ENCODE assay signal across 20 cellular contexts in the genomic region with DNA sequence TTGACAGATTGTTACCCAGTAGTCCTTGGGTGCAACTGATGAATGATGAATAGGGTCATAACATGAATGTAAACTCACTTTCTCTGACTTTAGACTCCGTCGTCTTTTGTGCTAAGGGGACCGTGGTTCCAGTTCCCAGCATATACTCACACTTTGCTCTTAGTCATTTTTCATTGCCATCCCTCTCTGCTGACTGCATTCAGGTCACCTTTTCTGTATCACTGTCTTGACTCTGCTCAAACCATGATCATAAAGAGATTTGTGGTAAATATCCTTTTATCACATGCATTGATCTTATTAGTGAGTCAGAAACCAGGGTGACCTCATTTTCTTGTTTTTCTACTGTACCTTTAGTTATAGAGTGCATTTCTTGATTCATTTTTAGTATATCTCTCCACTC.
DNase-seq lines count a peak whose midpoint lies in the region; ATAC-seq and TF ChIP-seq lines count a peak whose summit lies in the region.
"Had no signal": no experiment of that assay in that cellular context is flagged by ENCODE, and none has a peak within 500 bp of the region (broad histone marks: within the 10 kb centered on the region; RNA-seq: fewer than 3 reads in every experiment).

No MANE protein-coding gene starts in this region.

- POLR2A ChIA-PET in activated CD4-positive, alpha-beta memory T cell treated with anti-CD3 and anti-CD28 coated beads, Interleukin-2, amount 10 ng/mL, durations not matched to agents 7 days and 5 days (lab: Charles Lee) = interaction anchor here (0.9 kb wide), 2 partner anchors 12 to 15 kb away, joined by 3 read pairs; no protein-coding TSS in a partner anchor
- POLR2A ChIA-PET in naive thymus-derived CD4-positive, alpha-beta T cell (lab: Charles Lee) = no interaction called here

- H3K27me3 ChIP-seq in DND-41 (ENCODE audit: insufficient read depth, low read length, poor library complexity) = no peaks in the 10 kb centered on the region
- H3K27me3 ChIP-seq in naive thymus-derived CD4-positive, alpha-beta T cell (ENCODE audit: control insufficient read depth in 2 of 2, insufficient read depth in 2 of 2, low read length in 2 of 2) = no peaks in the 10 kb centered on the region
- H3K27me3 ChIP-seq: esophagus squamous epithelium, gastroesophageal sphincter had no signal

- H4K20me1 ChIP-seq in DND-41 (ENCODE audit: insufficient read depth, low read length) = no peaks in the 10 kb centered on the region

- H3K27me3 Mint-ChIP-seq in activated CD8-positive, alpha-beta memory T cell treated with anti-CD3 and anti-CD28 coated beads, Interleukin-2, amount 10 ng/mL, durations not matched to agents 7 days and 5 days = no peaks in the 10 kb centered on the region
- H3K27me3 Mint-ChIP-seq in activated CD4-positive, alpha-beta memory T cell treated with anti-CD3 and anti-CD28 coated beads, Interleukin-2, amount 10 ng/mL, durations not matched to agents 7 days and 5 days = peaks cover 2% of the 10 kb centered on the region
- peaks cover 4 to 17% (median 12%) of the 10 kb centered on the region in 5 donors for H3K27me3 Mint-ChIP-seq in naive thymus-derived CD4-positive, alpha-beta T cell

- no peak for TF ChIP-seq CTCF in DND-41 (IDR thresholded peaks at IDR 0.05; ENCODE audit: borderline replicate concordance, extremely low read depth, low read length, poor library complexity, severe bottlenecking)

- H3K79me2 ChIP-seq in DND-41 (ENCODE audit: insufficient read depth, low read length) = no peaks in the 10 kb centered on the region

- H3K9ac ChIP-seq in DND-41 (ENCODE audit: low read depth, low read length) = no peak overlapping the region

- no peak overlapping the region for H3K27ac Mint-ChIP-seq in activated CD8-positive, alpha-beta memory T cell treated with anti-CD3 and anti-CD28 coated beads, Interleukin-2, amount 10 ng/mL, durations not matched to agents 7 days and 5 days
- no peak overlapping the region for H3K27ac Mint-ChIP-seq in activated CD4-positive, alpha-beta memory T cell treated with anti-CD3 and anti-CD28 coated beads, Interleukin-2, amount 10 ng/mL, durations not matched to agents 7 days and 5 days
- H3K27ac Mint-ChIP-seq in naive thymus-derived CD4-positive, alpha-beta T cell = peak overlapping the region in 1 of 9 donors; percentile 44
- H3K27ac Mint-ChIP-seq: stimulated activated naive B cell treated with anti-CD40 and anti-IgM and Interleukin-4, amounts not matched to agents 10 μg/mL and 1 μg/mL and 100 μg/mL, for 72 hours had no signal

- H3K4me2 ChIP-seq in DND-41 (ENCODE audit: insufficient read depth, low read length) = no peak overlapping the region

- intact Hi-C loops in naive thymus-derived CD4-positive, alpha-beta T cell (cut with micrococcal nuclease) = no loop called here

- H3K9me3 ChIP-seq in DND-41 (ENCODE audit: insufficient read depth, low read length, severe bottlenecking) = no peaks in the 10 kb centered on the region
- H3K9me3 ChIP-seq in naive thymus-derived CD4-positive, alpha-beta T cell (ENCODE audit: control insufficient read depth in 2 of 3, low read length in 3 of 3) = no peaks in the 10 kb centered on the region
- H3K9me3 ChIP-seq: esophagus squamous epithelium had no signal

- ATAC-seq in activated CD8-positive, alpha-beta memory T cell treated with anti-CD3 and anti-CD28 coated beads, Interleukin-2, amount 10 ng/mL, durations not matched to agents 7 days and 5 days = peak; percentile 81
- ATAC-seq in DND-41 (ENCODE audit: insufficient read depth, low read depth) (0 out of 3 replicates have a peak, but pooled peaks have one; percentile 24), GM19395 (IDR thresholded peaks at IDR 0.05; ENCODE audit: unreplicated experiment) (no peak), GM19035 (IDR thresholded peaks at IDR 0.05; ENCODE audit: unreplicated experiment) (no peak)
- peak; percentile 14 for ATAC-seq in naive thymus-derived CD4-positive, alpha-beta T cell
- ATAC-seq: gastroesophageal sphincter; stimulated activated naive B cell treated with anti-CD40 and anti-IgM and Interleukin-4, amounts not matched to agents 10 μg/mL and 1 μg/mL and 100 μg/mL, for 72 hours had no signal

- H3K4me3 ChIP-seq in DND-41 (ENCODE audit: low read depth in 1 of 2, low read length in 2 of 2) = no peak overlapping the region
- H3K4me3 ChIP-seq in naive thymus-derived CD4-positive, alpha-beta T cell (ENCODE audit: low read length) = no peak overlapping the region
- H3K4me3 ChIP-seq: esophagus squamous epithelium, gastroesophageal sphincter had no signal

- CTCF ChIA-PET in activated CD8-positive, alpha-beta memory T cell treated with anti-CD3 and anti-CD28 coated beads, Interleukin-2, amount 10 ng/mL, durations not matched to agents 7 days and 5 days (lab: Charles Lee) = interaction anchor here (0.7 kb wide), 1 partner anchor 40 kb away, joined by 6 read pairs; no protein-coding TSS in a partner anchor
- CTCF ChIA-PET in activated CD4-positive, alpha-beta memory T cell treated with anti-CD3 and anti-CD28 coated beads, Interleukin-2, amount 10 ng/mL, durations not matched to agents 7 days and 5 days (lab: Charles Lee) = no interaction called here
- CTCF ChIA-PET in naive thymus-derived CD4-positive, alpha-beta T cell (lab: Charles Lee) = no interaction called here

- no peak overlapping the region for H3K4me3 Mint-ChIP-seq in activated CD8-positive, alpha-beta memory T cell treated with anti-CD3 and anti-CD28 coated beads, Interleukin-2, amount 10 ng/mL, durations not matched to agents 7 days and 5 days
- H3K4me3 Mint-ChIP-seq in activated CD4-positive, alpha-beta memory T cell treated with anti-CD3 and anti-CD28 coated beads, Interleukin-2, amount 10 ng/mL, durations not matched to agents 7 days and 5 days = no peak overlapping the region
- no peak overlapping the region for H3K4me3 Mint-ChIP-seq in naive thymus-derived CD4-positive, alpha-beta T cell
- H3K4me3 Mint-ChIP-seq: stimulated activated naive B cell treated with anti-CD40 and anti-IgM and Interleukin-4, amounts not matched to agents 10 μg/mL and 1 μg/mL and 100 μg/mL, for 72 hours had no signal

- H3K36me3 Mint-ChIP-seq in activated CD8-positive, alpha-beta memory T cell treated with anti-CD3 and anti-CD28 coated beads, Interleukin-2, amount 10 ng/mL, durations not matched to agents 7 days and 5 days = peaks cover 12% of the 10 kb centered on the region
- peaks cover 7% of the 10 kb centered on the region for H3K36me3 Mint-ChIP-seq in activated CD4-positive, alpha-beta memory T cell treated with anti-CD3 and anti-CD28 coated beads, Interleukin-2, amount 10 ng/mL, durations not matched to agents 7 days and 5 days (ENCODE audit: low read depth)
- H3K36me3 Mint-ChIP-seq in naive thymus-derived CD4-positive, alpha-beta T cell = peaks cover 0 to 15% (median 0%) of the 10 kb centered on the region in 5 donors
- H3K36me3 Mint-ChIP-seq: stimulated activated naive B cell treated with anti-CD40 and anti-IgM and Interleukin-4, amounts not matched to agents 10 μg/mL and 1 μg/mL and 100 μg/mL, for 72 hours had no signal

- peaks cover 3% of the 10 kb centered on the region for H3K9me3 Mint-ChIP-seq in activated CD8-positive, alpha-beta memory T cell treated with anti-CD3 and anti-CD28 coated beads, Interleukin-2, amount 10 ng/mL, durations not matched to agents 7 days and 5 days (ENCODE audit: low read depth)
- peaks cover 3% of the 10 kb centered on the region for H3K9me3 Mint-ChIP-seq in activated CD4-positive, alpha-beta memory T cell treated with anti-CD3 and anti-CD28 coated beads, Interleukin-2, amount 10 ng/mL, durations not matched to agents 7 days and 5 days
- H3K9me3 Mint-ChIP-seq in naive thymus-derived CD4-positive, alpha-beta T cell = peaks cover 0 to 2% (median 0%) of the 10 kb centered on the region in 11 donors
- H3K9me3 Mint-ChIP-seq: stimulated activated naive B cell treated with anti-CD40 and anti-IgM and Interleukin-4, amounts not matched to agents 10 μg/mL and 1 μg/mL and 100 μg/mL, for 72 hours had no signal

- no peak overlapping the region for H3K27ac ChIP-seq in DND-41 (ENCODE audit: low read length)
- H3K27ac ChIP-seq in naive thymus-derived CD4-positive, alpha-beta T cell (ENCODE audit: low read depth, low read length) = no peak overlapping the region
- H3K27ac ChIP-seq: esophagus squamous epithelium, gastroesophageal sphincter had no signal

- no peaks in the 10 kb centered on the region for H3K4me1 ChIP-seq in DND-41 (ENCODE audit: insufficient read depth, low read length)
- no peaks in the 10 kb centered on the region for H3K4me1 ChIP-seq in naive thymus-derived CD4-positive, alpha-beta T cell (ENCODE audit: control insufficient read depth in 2 of 2, insufficient read depth in 2 of 2, low read length in 2 of 2)
- H3K4me1 ChIP-seq: gastroesophageal sphincter had no signal

- H3K4me1 Mint-ChIP-seq in activated CD8-positive, alpha-beta memory T cell treated with anti-CD3 and anti-CD28 coated beads, Interleukin-2, amount 10 ng/mL, durations not matched to agents 7 days and 5 days = peaks cover 17% of the 10 kb centered on the region
- peaks cover 25% of the 10 kb centered on the region for H3K4me1 Mint-ChIP-seq in activated CD4-positive, alpha-beta memory T cell treated with anti-CD3 and anti-CD28 coated beads, Interleukin-2, amount 10 ng/mL, durations not matched to agents 7 days and 5 days
- H3K4me1 Mint-ChIP-seq in naive thymus-derived CD4-positive, alpha-beta T cell = peaks cover 0 to 9% (median 0%) of the 10 kb centered on the region in 7 donors
- H3K4me1 Mint-ChIP-seq: stimulated activated naive B cell treated with anti-CD40 and anti-IgM and Interleukin-4, amounts not matched to agents 10 μg/mL and 1 μg/mL and 100 μg/mL, for 72 hours had no signal

- DNase-seq in activated CD8-positive, alpha-beta memory T cell treated with anti-CD3 and anti-CD28 coated beads, Interleukin-2, amount 10 ng/mL, durations not matched to agents 7 days and 5 days = no peak
- DNase-seq in activated CD8-positive, alpha-beta memory T cell treated with anti-CD3 and anti-CD28 coated beads for 24 hours = no peak
- DNase-seq in DND-41 = no peak
- DNase-seq in activated CD4-positive, alpha-beta memory T cell treated with anti-CD3 and anti-CD28 coated beads, Interleukin-2, amount 10 ng/mL, durations not matched to agents 7 days and 5 days = peak; percentile 28
- DNase-seq in naive thymus-derived CD4-positive, alpha-beta T cell = no peak
- no peak for DNase-seq in KG1 (lab: John Stamatoyannopoulos, UW)
- DNase-seq: C1 segment of cervical spinal cord; esophagus squamous epithelium; GF-D8; GOT3; KBM-7; kidney glomerular epithelial cell; MV-4-11; NCI-H1694; NCI-H2227 treated with DMSO at 0.1 percent for 48 hours; NCI-H748 treated with DMSO at 0.1 percent for 48 hours; stimulated activated naive B cell treated with anti-CD40 and anti-IgM and Interleukin-4, amounts not matched to agents 10 μg/mL and 1 μg/mL and 100 μg/mL, for 72 hours had no signal

- no peak overlapping the region for H2AFZ ChIP-seq in DND-41 (ENCODE audit: low read depth, low read length)

- H3K36me3 ChIP-seq in DND-41 (ENCODE audit: insufficient read depth, low read length) = no peaks in the 10 kb centered on the region
- no peaks in the 10 kb centered on the region for H3K36me3 ChIP-seq in naive thymus-derived CD4-positive, alpha-beta T cell (ENCODE audit: control insufficient read depth in 2 of 3, insufficient read depth in 3 of 3, low read length in 3 of 3)
- H3K36me3 ChIP-seq: esophagus squamous epithelium, gastroesophageal sphincter had no signal

Comparison
In these comparisons a context has a peak if more than half of its experiments do, and no peak if none do; other contexts are left out.
1. ATAC-seq: peak in activated CD8-positive, alpha-beta memory T cell treated with anti-CD3 and anti-CD28 coated beads, Interleukin-2, amount 10 ng/mL, durations not matched to agents 7 days and 5 days (single experiment), DND-41 (single experiment) and naive thymus-derived CD4-positive, alpha-beta T cell (single experiment); none in GM19395 (single experiment) and GM19035 (single experiment).